Comparison of ENCODE assay signal across 9 cellular contexts in the genomic region with DNA sequence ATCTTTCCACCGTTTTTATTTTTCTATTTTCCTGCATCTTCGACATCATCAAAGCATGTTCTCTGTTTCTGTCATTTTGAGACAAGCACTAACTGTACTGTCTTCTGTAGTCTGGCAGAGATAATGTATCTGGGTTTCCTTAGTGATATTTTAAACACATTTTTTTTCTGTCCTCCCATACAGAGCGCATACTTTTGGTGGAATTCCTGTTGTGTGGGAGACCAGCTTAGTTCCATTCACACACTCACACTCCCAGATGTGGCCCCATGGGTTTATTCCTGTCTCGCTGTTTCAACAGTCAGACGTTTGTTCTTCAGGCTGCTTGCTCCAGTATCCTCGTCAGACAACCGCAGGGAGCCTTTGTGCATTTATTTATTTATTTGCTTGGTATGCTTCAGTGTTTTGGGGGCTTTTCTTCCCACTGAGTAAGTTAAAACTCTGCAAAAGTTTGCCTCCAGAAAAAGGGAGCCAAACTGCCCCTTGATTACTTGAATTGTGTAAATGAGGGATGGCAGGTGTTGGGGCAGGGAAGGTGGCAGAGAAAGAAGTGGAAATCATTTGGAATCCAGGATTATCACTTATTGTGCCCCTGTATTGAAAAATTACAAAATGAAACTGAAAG.
DNase-seq lines count a peak whose midpoint lies in the region; ATAC-seq and TF ChIP-seq lines count a peak whose summit lies in the region.
"Had no signal": no experiment of that assay in that cellular context is flagged by ENCODE, and none has a peak within 500 bp of the region (broad histone marks: within the 10 kb centered on the region; RNA-seq: fewer than 3 reads in every experiment).

No MANE protein-coding gene starts in this region.

- peaks cover 0 to 13% of the 10 kb centered on the region in 2 donors for H3K9me3 ChIP-seq in ascending aorta

- peak overlapping the region; percentile 87 to 94 for H3K27ac ChIP-seq in ascending aorta

- no peaks in the 10 kb centered on the region for H3K27me3 ChIP-seq in ascending aorta

- peaks cover 0 to 15% of the 10 kb centered on the region in 2 donors for H3K36me3 ChIP-seq in ascending aorta

- peak overlapping the region; percentile 53 to 61 for H3K4me3 ChIP-seq in ascending aorta
- H3K4me3 ChIP-seq: GM12878 had no signal

- DNase-seq in ELF-1 (ENCODE audit: low read depth, low spot score) (peak; percentile 61), ascending aorta (ENCODE audit: low spot score in 2 of 2) (peak in 1 of 2 donors; percentile 76), left ventricle myocardium superior (peak; percentile 37), retina (peak; percentile 54), cerebellar cortex (ENCODE audit: low spot score) (no peak), activated gamma-delta T cell (lab: John Stamatoyannopoulos, UW) (no peak)
- no peak for DNase-seq in stimulated activated CD4-positive, alpha-beta T cell treated with anti-CD3 and anti-CD28 coated beads, Interleukin-12 subunit alpha, Interleukin-12 subunit beta, amount 100 ng/mL, for 4 hours

- intact Hi-C loops in ascending aorta (cut with DNase I) (loop anchor here (1.0 to 5.0 kb wide), 13 partner anchors 103 to 1015 kb away; no protein-coding TSS in a partner anchor), left ventricle myocardium superior (cut with micrococcal nuclease) (no loop called here)

- no peak for TF ChIP-seq CTCF in ascending aorta (IDR thresholded peaks at IDR 0.05)

- peaks cover 0 to 18% of the 10 kb centered on the region in 2 donors for H3K4me1 ChIP-seq in ascending aorta

- peak; percentile 89 for ATAC-seq in left ventricle myocardium superior
- ATAC-seq in HG02571 (IDR thresholded peaks at IDR 0.05; ENCODE audit: unreplicated experiment), result no peak
- ATAC-seq: GM12878 had no signal

Comparison
In these comparisons a context has a peak if more than half of its experiments do, and no peak if none do; other contexts are left out.
1. DNase-seq: peak in ELF-1 (single experiment), left ventricle myocardium superior (single experiment) and retina (single experiment); none in stimulated activated CD4-positive, alpha-beta T cell treated with anti-CD3 and anti-CD28 coated beads, Interleukin-12 subunit alpha, Interleukin-12 subunit beta, amount 100 ng/mL, for 4 hours (single experiment), cerebellar cortex (single experiment) and activated gamma-delta T cell (single experiment).